ENCODE assay signal across 15 cellular contexts in the genomic region with DNA sequence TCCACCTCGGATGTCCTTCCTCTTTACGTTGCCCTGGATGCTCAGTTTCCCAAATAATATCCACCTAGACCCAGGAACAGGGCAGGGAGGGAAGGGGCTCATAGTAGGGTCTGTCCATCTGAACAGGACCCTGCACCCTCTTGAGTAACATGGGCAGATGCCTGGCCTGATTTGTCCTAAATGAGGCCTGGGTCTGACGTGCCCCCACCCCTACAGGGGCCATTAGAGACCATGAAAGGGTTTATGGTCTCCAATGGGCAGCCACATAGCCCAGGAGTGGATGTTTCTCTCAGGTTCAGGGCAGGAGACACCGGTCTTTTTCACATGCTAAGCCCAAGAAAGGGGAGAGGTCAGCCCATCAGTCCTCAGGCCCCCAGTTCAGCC. TPM values are rescaled to one million over a fixed set of nuclear protein-coding genes. Genes with fewer than 3 reads are reported as not detected.
DNase-seq lines count a peak whose midpoint lies in the region; ATAC-seq and TF ChIP-seq lines count a peak whose summit lies in the region.
"Had no signal": no experiment of that assay in that cellular context is flagged by ENCODE, and none has a peak within 500 bp of the region (broad histone marks: within the 10 kb centered on the region; RNA-seq: fewer than 3 reads in every experiment).

No MANE protein-coding gene starts in this region.

- no peaks in the 10 kb centered on the region for H3K27me3 ChIP-seq in psoas muscle (ENCODE audit: insufficient read depth in 3 of 3, low read length in 2 of 3)

- peaks cover 10% of the 10 kb centered on the region for H3K9me3 ChIP-seq in psoas muscle

- DNase-seq in coronary artery (ENCODE audit: low spot score), result peak; percentile 54
- peak; percentile 39 for DNase-seq in mesenteric fat pad (ENCODE audit: low spot score)
- DNase-seq in psoas muscle, result no peak
- DNase-seq in COLO668 (lab: John Stamatoyannopoulos, UW; ENCODE audit: unreplicated experiment), result no peak
- no peak for DNase-seq in NCI-H1105 treated with DMSO at 0.1 percent for 48 hours (lab: John Stamatoyannopoulos, UW)
- DNase-seq in activated CD4-positive, alpha-beta T cell treated with anti-CD3 and anti-CD28 coated beads, Interleukin-2, amount 50 U/mL, for 4 hours, result no peak
- DNase-seq: AML-193; CD4-positive, alpha-beta T cell; GF-D8; HCEC 1CT had no signal

- H3K27ac ChIP-seq in coronary artery (no peak overlapping the region), psoas muscle (peak overlapping the region; percentile 68)
- H3K27ac ChIP-seq: A549, C4-2B had no signal

- no peak for TF ChIP-seq CTCF in coronary artery (IDR thresholded peaks at IDR 0.05)
- no peak for TF ChIP-seq CTCF in psoas muscle (IDR thresholded peaks at IDR 0.05)

- intact Hi-C loops in psoas muscle (cut with DNase I), result no loop called here

- ATAC-seq in psoas muscle, result no peak
- ATAC-seq: A549, GM23338 had no signal

- peaks cover 50% of the 10 kb centered on the region for H3K4me1 ChIP-seq in psoas muscle
- H3K4me1 ChIP-seq: A549 had no signal

- H3K4me3 ChIP-seq in coronary artery (no peak overlapping the region), psoas muscle (no peak overlapping the region)
- H3K4me3 ChIP-seq: A549, GM23338 had no signal

- 49 to 71% (median 70%) methylated on average over 4 of the region's 4 CpGs for WGBS in psoas muscle, 3 donors

- peaks cover 0 to 36% of the 10 kb centered on the region in 2 donors for H3K36me3 ChIP-seq in psoas muscle (ENCODE audit: insufficient read depth in 1 of 2, low read depth in 1 of 2)

RNA-seq across cellular contexts. Expression of a gene that starts 6.8 kb away (rescaled TPM):
- total RNA-seq in mesenteric fat pad (not detected), psoas muscle (100 to 1,000 TPM in 1 of 4 donors, 10 to 100 TPM in 3; 36.9 to 312 (median 57.7) TPM)
- 100 to 1,000 TPM in 2 of 3 donors, 10 to 100 TPM in 1; 20.3 to 132 (median 110) TPM for polyA plus RNA-seq in psoas muscle
- total RNA-seq: CD4-positive, alpha-beta T cell; GM23338; HT-29 had no signal
- polyA plus RNA-seq: BJ, GM23338 had no signal

Comparison
In these comparisons a context has a peak if more than half of its experiments do, and no peak if none do; other contexts are left out.
1. DNase-seq: peak in coronary artery (single experiment) and mesenteric fat pad (single experiment); none in psoas muscle (0 of 2), COLO668 (single experiment), NCI-H1105 treated with DMSO at 0.1 percent for 48 hours (single experiment) and activated CD4-positive, alpha-beta T cell treated with anti-CD3 and anti-CD28 coated beads, Interleukin-2, amount 50 U/mL, for 4 hours (0 of 2).
2. RNA of a gene that starts 6.8 kb away (total RNA-seq): 36.9 to 312 TPM in psoas muscle; not detected in mesenteric fat pad (single experiment); every median in the first group is over 10 times any median in the second.